ENCODE assay signal across 1 cellular context in genomic region chr1:2853711-2854110, GRCh38.
TF ChIP-seq lines count a peak whose summit lies in the region.

No MANE protein-coding gene starts in this region.

TF ChIP-seq in HepG2, 621 proteins besides CTCF, POLR2A, EP300 and RAD21:
- no peak for TF ChIP-seq DNMT1 (CRISPR knock-in tag; IDR thresholded peaks at IDR 0.05)
- TF ChIP-seq SUZ12 (IDR thresholded peaks at IDR 0.05; ENCODE audit: low read depth, low read length), result no peak
- TF ChIP-seq ARNTL (CRISPR knock-in tag; IDR thresholded peaks at IDR 0.05), result no peak
- TF ChIP-seq TMF1 (CRISPR knock-in tag; IDR thresholded peaks at IDR 0.05; ENCODE audit: low read depth), result no peak
- TF ChIP-seq HNRNPLL (IDR thresholded peaks at IDR 0.05; ENCODE audit: low read depth, low read length, poor library complexity, severe bottlenecking), result no peak
